In the genomic region with DNA sequence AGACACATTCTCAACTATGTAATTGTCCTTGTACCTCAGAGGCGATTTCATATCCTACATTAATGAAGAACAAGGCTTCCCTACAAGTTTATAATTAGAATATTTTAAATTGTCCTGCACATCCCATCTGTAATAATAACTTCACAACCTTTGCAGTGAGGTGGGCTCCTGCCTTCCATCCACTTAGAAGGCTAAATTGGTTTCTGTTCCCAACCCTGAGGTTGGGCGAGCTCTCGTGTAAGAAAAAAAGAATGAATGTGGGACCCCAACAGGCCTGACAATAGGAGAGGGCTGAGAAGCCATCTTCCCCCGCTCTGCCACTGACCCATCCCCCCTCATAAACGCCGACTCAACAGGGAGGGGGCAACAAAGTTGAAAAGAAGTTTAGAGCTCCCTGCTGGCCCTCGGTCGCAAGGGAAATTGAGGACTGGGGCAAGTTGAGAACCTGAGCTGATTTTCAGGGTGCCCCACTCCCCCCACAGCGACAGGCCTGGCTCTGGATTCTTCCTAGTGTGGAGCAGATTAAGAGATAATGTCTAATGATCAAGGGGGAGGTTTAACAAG, we compare ENCODE assay signal across 20 cellular contexts. TPM values are rescaled to one million over a fixed set of nuclear protein-coding genes. Genes with fewer than 3 reads are reported as not detected.
DNase-seq lines count a peak whose midpoint lies in the region; ATAC-seq and TF ChIP-seq lines count a peak whose summit lies in the region.
"Had no signal": no experiment of that assay in that cellular context is flagged by ENCODE, and none has a peak within 500 bp of the region (broad histone marks: within the 10 kb centered on the region; RNA-seq: fewer than 3 reads in every experiment).

No MANE protein-coding gene starts in this region.

- H3K36me3 Mint-ChIP-seq in glutamatergic neuron (ENCODE audit: unreplicated experiment) (peaks cover 8% of the 10 kb centered on the region), neural crest cell (ENCODE audit: low read depth) (peaks cover 7% of the 10 kb centered on the region)
- peaks cover 37 to 50% of the 10 kb centered on the region in 2 donors for H3K36me3 Mint-ChIP-seq in stimulated activated naive B cell treated with anti-CD40 and anti-IgM and Interleukin-4, amounts not matched to agents 10 μg/mL and 1 μg/mL and 100 μg/mL, for 72 hours

- no peak overlapping the region for H3K27ac ChIP-seq in upper lobe of left lung
- H3K27ac ChIP-seq: PC-9, SJSA1 had no signal

- H3K4me3 Mint-ChIP-seq in glutamatergic neuron (ENCODE audit: unreplicated experiment) = peak overlapping the region; percentile 59
- peak overlapping the region; percentile 40 for H3K4me3 Mint-ChIP-seq in neural crest cell
- H3K4me3 Mint-ChIP-seq in stimulated activated naive B cell treated with anti-CD40 and anti-IgM and Interleukin-4, amounts not matched to agents 10 μg/mL and 1 μg/mL and 100 μg/mL, for 72 hours = no peak overlapping the region
- H3K4me3 Mint-ChIP-seq: CD4-positive, alpha-beta memory T cell had no signal

- H3K27me3 Mint-ChIP-seq in glutamatergic neuron (ENCODE audit: unreplicated experiment) (peaks cover 17% of the 10 kb centered on the region), neural crest cell (ENCODE audit: low read depth) (peaks cover 71% of the 10 kb centered on the region)
- H3K27me3 Mint-ChIP-seq in stimulated activated naive B cell treated with anti-CD40 and anti-IgM and Interleukin-4, amounts not matched to agents 10 μg/mL and 1 μg/mL and 100 μg/mL, for 72 hours = peaks cover 43 to 65% of the 10 kb centered on the region in 2 donors

- peaks cover 0 to 46% (median 29%) of the 10 kb centered on the region in 4 donors for H3K27me3 ChIP-seq in upper lobe of left lung

- peak overlapping the region; percentile 32; the same call in 1 of the 2 replicates for H3K9ac ChIP-seq in ES-I3 (ENCODE audit: low read depth, low read length)

- H3K9me3 Mint-ChIP-seq in glutamatergic neuron (ENCODE audit: unreplicated experiment) = peaks cover 8% of the 10 kb centered on the region
- no peaks in the 10 kb centered on the region for H3K9me3 Mint-ChIP-seq in neural crest cell
- H3K9me3 Mint-ChIP-seq in stimulated activated naive B cell treated with anti-CD40 and anti-IgM and Interleukin-4, amounts not matched to agents 10 μg/mL and 1 μg/mL and 100 μg/mL, for 72 hours = no peaks in the 10 kb centered on the region

- H3K9me3 ChIP-seq in ES-I3 (ENCODE audit: control insufficient read depth, insufficient read depth, low read length) (no peaks in the 10 kb centered on the region), upper lobe of left lung (no peaks in the 10 kb centered on the region)
- H3K9me3 ChIP-seq: SJSA1 had no signal

- H3K36me3 ChIP-seq in ES-I3 (ENCODE audit: insufficient read depth, low read length) (peaks cover 4% of the 10 kb centered on the region; the same call in 1 of the 2 replicates), upper lobe of left lung (peaks cover 0 to 26% (median 20%) of the 10 kb centered on the region in 4 donors)

- peak; percentile 54 for DNase-seq in NCI-H82 treated with DMSO at 0.1 percent for 48 hours (lab: John Stamatoyannopoulos, UW; ENCODE audit: unreplicated experiment)
- DNase-seq in glutamatergic neuron = peak; percentile 6
- DNase-seq in neural crest cell (ENCODE audit: low read depth, low spot score) = no peak
- no peak for DNase-seq in upper lobe of left lung
- DNase-seq in stimulated activated naive B cell treated with anti-CD40 and anti-IgM and Interleukin-4, amounts not matched to agents 10 μg/mL and 1 μg/mL and 100 μg/mL, for 72 hours = no peak
- DNase-seq in GM03348 (ENCODE audit: low spot score) = no peak
- DNase-seq: 8988T; Calu3; CD4-positive, alpha-beta memory T cell; DND-41; GDM1; NCI-H1105; NCI-H187; NCI-H526 treated with DMSO at 0.1 percent for 48 hours had no signal

- TF ChIP-seq POLR2A in upper lobe of left lung (IDR thresholded peaks at IDR 0.05) = no peak

- H3K4me1 Mint-ChIP-seq in glutamatergic neuron (ENCODE audit: low read depth, unreplicated experiment) (peaks cover 11% of the 10 kb centered on the region), neural crest cell (peaks cover 20% of the 10 kb centered on the region)
- H3K4me1 Mint-ChIP-seq in stimulated activated naive B cell treated with anti-CD40 and anti-IgM and Interleukin-4, amounts not matched to agents 10 μg/mL and 1 μg/mL and 100 μg/mL, for 72 hours = peaks cover 20 to 36% of the 10 kb centered on the region in 2 donors

- WGBS in upper lobe of left lung, 2 donors = 52 to 64% methylated on average over 9 of the region's 9 CpGs

- H3K4me1 ChIP-seq in ES-I3 (ENCODE audit: insufficient read depth, low read length) = peaks cover 15% of the 10 kb centered on the region
- peaks cover 0 to 21% (median 9%) of the 10 kb centered on the region in 4 donors for H3K4me1 ChIP-seq in upper lobe of left lung
- H3K4me1 ChIP-seq: SJSA1 had no signal

- no peak for TF ChIP-seq EP300 in upper lobe of left lung (IDR thresholded peaks at IDR 0.05)

- no peak for ATAC-seq in upper lobe of left lung (ENCODE audit: low FRiP score in 2 of 2)
- ATAC-seq in HG03442 (IDR thresholded peaks at IDR 0.05; ENCODE audit: unreplicated experiment) = no peak
- ATAC-seq in stimulated activated naive B cell treated with anti-CD40 and anti-IgM and Interleukin-4, amounts not matched to agents 10 μg/mL and 1 μg/mL and 100 μg/mL, for 72 hours (replicated peaks) = no peak

- H3K27ac Mint-ChIP-seq in glutamatergic neuron (ENCODE audit: unreplicated experiment) (no peak overlapping the region), neural crest cell (ENCODE audit: unreplicated experiment) (no peak overlapping the region)
- H3K27ac Mint-ChIP-seq in stimulated activated naive B cell treated with anti-CD40 and anti-IgM and Interleukin-4, amounts not matched to agents 10 μg/mL and 1 μg/mL and 100 μg/mL, for 72 hours = no peak overlapping the region

- TF ChIP-seq CTCF in glutamatergic neuron (IDR thresholded peaks at IDR 0.05; ENCODE audit: partially characterized antibody, unreplicated experiment) = no peak
- no peak for TF ChIP-seq CTCF in neural crest cell (conservative IDR thresholded peaks at IDR 0.05)
- no peak for TF ChIP-seq CTCF in upper lobe of left lung (IDR thresholded peaks at IDR 0.05)

- H3K4me3 ChIP-seq in upper lobe of left lung = no peak overlapping the region
- H3K4me3 ChIP-seq: PC-9, SJSA1 had no signal

RNA-seq across cellular contexts. Expression of a gene that starts 9.4 kb away (rescaled TPM):
- total RNA-seq in glutamatergic neuron (ENCODE audit: unreplicated experiment) = not detected
- not detected in 2 replicates for total RNA-seq in neural crest cell
- not detected for total RNA-seq in upper lobe of left lung
- total RNA-seq: Calu3; CD4-positive, alpha-beta memory T cell; HT-29; LHCN-M2; PC-9; SJSA1 had no signal

Comparison
In these comparisons a context has a peak if more than half of its experiments do, and no peak if none do; other contexts are left out.
1. DNase-seq: peak in NCI-H82 treated with DMSO at 0.1 percent for 48 hours (single experiment) and glutamatergic neuron (single experiment); none in neural crest cell (single experiment), upper lobe of left lung (0 of 2), stimulated activated naive B cell treated with anti-CD40 and anti-IgM and Interleukin-4, amounts not matched to agents 10 μg/mL and 1 μg/mL and 100 μg/mL, for 72 hours (single experiment) and GM03348 (single experiment).
2. H3K4me3 Mint-ChIP-seq: peak in glutamatergic neuron (single experiment) and neural crest cell (single experiment); none in stimulated activated naive B cell treated with anti-CD40 and anti-IgM and Interleukin-4, amounts not matched to agents 10 μg/mL and 1 μg/mL and 100 μg/mL, for 72 hours (0 of 2).